ENCODE assay signal across 26 cellular contexts in genomic region chr14:103377522-103378041, GRCh38.
"Had no signal": no experiment of that assay in that cellular context is flagged by ENCODE, and none has a peak within 500 bp of the region (broad histone marks: within the 10 kb centered on the region; RNA-seq: fewer than 3 reads in every experiment).

No MANE protein-coding gene starts in this region.

- ATAC-seq: activated CD8-positive, alpha-beta T cell treated with anti-CD3 and anti-CD28 coated beads, Interleukin-2, amount 10 ng/mL, durations not matched to agents 7 days and 5 days; PC-3 had no signal

- FAIRE-seq: bronchial epithelial cell, RCC 7860, TTC549 had no signal

- H3K9me3 ChIP-seq: adrenal gland had no signal

- H3K9me3 Mint-ChIP-seq: activated CD4-positive, alpha-beta T cell treated with anti-CD3 and anti-CD28 coated beads, Interleukin-2, amount 10 ng/mL, durations not matched to agents 24 days and 14 days; activated naive CD4-positive, alpha-beta T cell treated with anti-CD3 and anti-CD28 coated beads, Interleukin-2, amount 50 U/mL, for 24 hours; activated naive CD8-positive, alpha-beta T cell treated with anti-CD3 and anti-CD28 coated beads, Interleukin-2, amount 10 ng/mL, durations not matched to agents 7 days and 5 days; activated T-cell treated with anti-CD3 and anti-CD28 coated beads, Interleukin-2, amount 50 U/mL, for 24 hours; activated T-helper 2 cell treated with anti-CD3 and anti-CD28 coated beads, Interferon-gamma antibody, Interleukin-2, Interleukin-4, amounts not matched to agents 10 μg/mL and 5 μg/mL and 100 μg/mL, durations not matched to agents 14 hours and 24 hours and 36 hours had no signal

- H3K4me3 Mint-ChIP-seq: activated CD4-positive, alpha-beta T cell treated with anti-CD3 and anti-CD28 coated beads, Interleukin-2, amount 10 ng/mL, durations not matched to agents 24 days and 14 days; activated CD8-positive, alpha-beta T cell treated with anti-CD3 and anti-CD28 coated beads, Interleukin-2, amount 10 ng/mL, durations not matched to agents 7 days and 5 days; activated naive CD4-positive, alpha-beta T cell treated with anti-CD3 and anti-CD28 coated beads, Interleukin-2, amount 50 U/mL, for 24 hours; activated naive CD8-positive, alpha-beta T cell treated with anti-CD3 and anti-CD28 coated beads, Interleukin-2, amount 10 ng/mL, durations not matched to agents 7 days and 5 days; activated T-cell treated with anti-CD3 and anti-CD28 coated beads, Interleukin-2, amount 50 U/mL, for 24 hours; brain had no signal

- H3K27ac ChIP-seq: adrenal gland had no signal

- H3K36me3 ChIP-seq: adrenal gland had no signal

- H3K4me1 ChIP-seq: adrenal gland had no signal

- H3K4me3 ChIP-seq: adrenal gland had no signal

- DNase-seq: activated CD4-positive, alpha-beta T cell treated with anti-CD3 and anti-CD28 coated beads, Interleukin-2, amount 10 ng/mL, durations not matched to agents 24 days and 14 days; activated CD4-positive, alpha-beta T cell treated with anti-CD3 and anti-CD28 coated beads, Interleukin-2, amount 50 U/mL, for 4 hours; activated CD8-positive, alpha-beta T cell treated with anti-CD3 and anti-CD28 coated beads, Interleukin-2, amount 10 ng/mL, durations not matched to agents 7 days and 5 days; activated gamma-delta T cell; activated naive CD4-positive, alpha-beta T cell treated with Interleukin-2 at 50 U/mL for 16 hours; activated naive CD8-positive, alpha-beta T cell treated with anti-CD3 and anti-CD28 coated beads, Interleukin-2, amount 10 ng/mL, durations not matched to agents 7 days and 5 days; activated T-cell treated with anti-CD3 and anti-CD28 coated beads, Interleukin-2, amount 50 U/mL, for 24 hours; anterior cingulate cortex; cerebellar nuclear complex; NCI-H1105; NCI-H1417 treated with DMSO at 0.1 percent for 48 hours; NCI-H187 treated with DMSO at 0.1 percent for 48 hours; NCI-H2081; NCI-H2171 treated with DMSO at 0.1 percent for 48 hours; NCI-H524 treated with DMSO at 0.1 percent for 48 hours; PC-3; Right ventricle myocardium superior; SW 1271; T1000 had no signal

- H3K36me3 Mint-ChIP-seq: activated naive CD4-positive, alpha-beta T cell treated with anti-CD3 and anti-CD28 coated beads, Interleukin-2, amount 50 U/mL, for 24 hours; activated naive CD8-positive, alpha-beta T cell treated with anti-CD3 and anti-CD28 coated beads, Interleukin-2, amount 10 ng/mL, durations not matched to agents 7 days and 5 days; brain had no signal

- H3K27me3 ChIP-seq: adrenal gland had no signal

- H3K4me1 Mint-ChIP-seq: activated naive CD4-positive, alpha-beta T cell treated with anti-CD3 and anti-CD28 coated beads, Interleukin-2, amount 50 U/mL, for 24 hours had no signal

- H3K27me3 Mint-ChIP-seq: activated naive CD4-positive, alpha-beta T cell treated with anti-CD3 and anti-CD28 coated beads, Interleukin-2, amount 50 U/mL, for 24 hours had no signal

- H3K27ac Mint-ChIP-seq: activated CD4-positive, alpha-beta T cell treated with anti-CD3 and anti-CD28 coated beads, Interleukin-2, amount 10 ng/mL, durations not matched to agents 24 days and 14 days; activated CD8-positive, alpha-beta T cell treated with anti-CD3 and anti-CD28 coated beads, Interleukin-2, amount 10 ng/mL, durations not matched to agents 7 days and 5 days; activated naive CD4-positive, alpha-beta T cell treated with anti-CD3 and anti-CD28 coated beads, Interleukin-2, amount 50 U/mL, for 24 hours; activated naive CD8-positive, alpha-beta T cell treated with anti-CD3 and anti-CD28 coated beads, Interleukin-2, amount 10 ng/mL, durations not matched to agents 7 days and 5 days; activated T-cell treated with anti-CD3 and anti-CD28 coated beads, Interleukin-2, amount 50 U/mL, for 24 hours; activated T-helper 2 cell treated with anti-CD3 and anti-CD28 coated beads, Interferon-gamma antibody, Interleukin-2, Interleukin-4, amounts not matched to agents 10 μg/mL and 5 μg/mL and 100 μg/mL, durations not matched to agents 14 hours and 24 hours and 36 hours had no signal
